Comparison of ENCODE assay signal across 7 cellular contexts in genomic region chr14:41750575-41750974, GRCh38.
A peak's percentile ranks its signal among the peaks of the same experiment; 100 is the strongest.
DNase-seq lines count a peak whose midpoint lies in the region; ATAC-seq, FAIRE-seq and TF ChIP-seq lines count a peak whose summit lies in the region.
"Not testable (repeated sequence)": the region's sequence is repeated elsewhere in the genome, so short reads cannot be mapped to it uniquely, and the experiment has no call there.

No MANE protein-coding gene starts in this region.

- H3K27ac Mint-ChIP-seq in CD4-positive, alpha-beta T cell: not testable (repeated sequence)

- TF ChIP-seq RAD21 in HepG2 (CRISPR knock-in tag; IDR thresholded peaks at IDR 0.05): not testable (repeated sequence)

- intact Hi-C loops in CD4-positive, alpha-beta T cell (cut with DNase I, micrococcal nuclease); Panc1 (cut with micrococcal nuclease; ENCODE audit: unreplicated experiment); HepG2 (cut with micrococcal nuclease; ENCODE audit: unreplicated experiment): not testable (repeated sequence)

- 24% methylated on average over 4 of the region's 4 CpGs for WGBS in HepG2 (ENCODE audit: low lambda C conversion rate)

- not testable (repeated sequence) for H3K9ac ChIP-seq in HepG2 (ENCODE audit: insufficient read depth, low read depth, low read length)

- H3K36me3 Mint-ChIP-seq in CD4-positive, alpha-beta T cell (ENCODE audit: low read depth): not testable (repeated sequence)

- not testable (repeated sequence) for H3K36me3 ChIP-seq in Panc1 (ENCODE audit: control insufficient read depth, insufficient read depth, low read length); HepG2 (replicated peaks in 1 of 2; ENCODE audit: control insufficient read depth in 1 of 2, insufficient read depth in 2 of 2, low read length in 2 of 2)

- H3K27ac ChIP-seq in AG04450 (ENCODE audit: low read depth, low read length); CD4-positive, alpha-beta T cell (ENCODE audit: low read depth, low read length); Panc1 (ENCODE audit: low read length); VCaP; HepG2 (ENCODE audit: extremely low read length, insufficient read depth, low read length): not testable (repeated sequence)

- POLR2A ChIA-PET in AG04450 (lab: Yijun Ruan, JAX); CD4-positive, alpha-beta T cell (lab: Charles Lee); Panc1 (lab: Charles Lee); HepG2 (lab: Yijun Ruan, JAX): not testable (repeated sequence)

- CTCF ChIA-PET in AG04450 (lab: Charles Lee); CD4-positive, alpha-beta T cell (lab: Charles Lee); Panc1 (lab: Charles Lee); HepG2 (lab: Yijun Ruan, JAX; ENCODE audit: low intra/inter-chr PET ratio, low total read pairs): not testable (repeated sequence)

- H3K27me3 Mint-ChIP-seq in CD4-positive, alpha-beta T cell: not testable (repeated sequence)

- peak; percentile 21 for ATAC-seq in CD4-positive, alpha-beta T cell (ENCODE audit: poor library complexity)
- ATAC-seq in Panc1, HepG2: not testable (repeated sequence)

- TF ChIP-seq CTCF in AG04450 (IDR thresholded peaks at IDR 0.05; ENCODE audit: low read depth, low read length) (peak; percentile 16; the same call in 1 of the 2 replicates), Panc1 (IDR thresholded peaks at IDR 0.05) (peak; percentile 45), VCaP (conservative IDR thresholded peaks at IDR 0.05) (0 out of 2 replicates have a peak, but pooled peaks have one; percentile 17), fibroblast of mammary gland (conservative IDR thresholded peaks at IDR 0.05; ENCODE audit: control insufficient read depth, insufficient read depth, low read depth, low read length) (peak; percentile 37)
- not testable (repeated sequence) for TF ChIP-seq CTCF in CD4-positive, alpha-beta T cell (IDR thresholded peaks at IDR 0.05); HepG2 (CRISPR knock-in tag; IDR thresholded peaks at IDR 0.05)

- not testable (repeated sequence) for H4K20me1 ChIP-seq in HepG2 (ENCODE audit: insufficient read depth, low read length)

- not testable (repeated sequence) for H3K4me3 ChIP-seq in AG04450 (ENCODE audit: low read depth, low read length); Panc1 (ENCODE audit: low read depth in 2 of 2, low read length in 2 of 2); fibroblast of mammary gland (ENCODE audit: control insufficient read depth, low read depth, low read length); HepG2 (replicated peaks in 1 of 3; ENCODE audit: insufficient read depth in 1 of 3, low read depth in 2 of 3, low read length in 3 of 3)

- TF ChIP-seq EP300 in HepG2 (IDR thresholded peaks at IDR 0.05; ENCODE audit: low read depth in 2 of 2, low read length in 2 of 2); HepG2 (CRISPR knock-in tag; IDR thresholded peaks at IDR 0.05; ENCODE audit: borderline replicate concordance): not testable (repeated sequence)

- not testable (repeated sequence) for H3K4me3 Mint-ChIP-seq in CD4-positive, alpha-beta T cell

- H3K9me3 ChIP-seq in AG04450 (ENCODE audit: control insufficient read depth, insufficient read depth, low read length); CD4-positive, alpha-beta T cell (ENCODE audit: control insufficient read depth, low read length); Panc1 (ENCODE audit: control insufficient read depth, insufficient read depth, low read depth, low read length): not testable (repeated sequence)
- H3K9me3 ChIP-seq in HepG2 (ENCODE audit: low read length): peaks cover 38% of the 10 kb centered on the region

- TF ChIP-seq POLR2A in HepG2 (IDR thresholded peaks at IDR 0.05; ENCODE audit: insufficient read depth in 1 of 2, low read depth in 2 of 2, low read length in 2 of 2): not testable (repeated sequence)

- H3K9me3 Mint-ChIP-seq in CD4-positive, alpha-beta T cell: not testable (repeated sequence)

- not testable (repeated sequence) for DNase-seq in AG04450 (ENCODE audit: low read depth, low spot score); CD4-positive, alpha-beta T cell; Panc1 (ENCODE audit: low read depth, low spot score); fibroblast of mammary gland (ENCODE audit: low read depth); HepG2 (ENCODE audit: low spot score)
- DNase-seq in Kasumi-1 (lab: John Stamatoyannopoulos, UW): peak; percentile 5 to 10

- not testable (repeated sequence) for FAIRE-seq in HepG2 (lab: Jason Lieb, UNC)

- H3K27me3 ChIP-seq in AG04450 (ENCODE audit: control insufficient read depth, insufficient read depth, low read length); CD4-positive, alpha-beta T cell (ENCODE audit: control insufficient read depth, insufficient read depth, low read length); Panc1 (ENCODE audit: control insufficient read depth, insufficient read depth, low read length); HepG2 (ENCODE audit: control insufficient read depth in 1 of 2, insufficient read depth in 2 of 2, low read length in 2 of 2): not testable (repeated sequence)

- H3K4me1 ChIP-seq in Panc1 (ENCODE audit: control insufficient read depth, insufficient read depth, low read length); HepG2 (ENCODE audit: insufficient read depth, low read length): not testable (repeated sequence)

- H2AFZ ChIP-seq in HepG2 (ENCODE audit: low read length): not testable (repeated sequence)

- H3K4me1 Mint-ChIP-seq in CD4-positive, alpha-beta T cell (ENCODE audit: low read depth): peaks cover 47% of the 10 kb centered on the region

- not testable (repeated sequence) for BruUV-seq in Panc1 (replicated peaks; lab: Mats Ljungman, UMichigan); HepG2 (replicated peaks; lab: Mats Ljungman, UMichigan)

- H3K79me2 ChIP-seq in HepG2 (ENCODE audit: insufficient read depth, low read length): not testable (repeated sequence)

- in situ Hi-C loops in Panc1 (cut with HindIII; ENCODE audit: low pct_unique_long_range_greater_than_20kb, low sequenced_read_pairs); HepG2 (cut with HindIII; ENCODE audit: extremely low pct_ligation_motif_present, low pct_unique_long_range_greater_than_20kb): not testable (repeated sequence)

- H3K4me2 ChIP-seq in HepG2 (ENCODE audit: low read depth, low read length): not testable (repeated sequence)

TF ChIP-seq in HepG2, 621 proteins besides CTCF, POLR2A, EP300 and RAD21:
- TF ChIP-seq MNT (IDR thresholded peaks at IDR 0.05): peak; percentile 51; the same call in 1 of the 2 replicates
